Comparison of ENCODE assay signal across 8 cellular contexts in the genomic region with DNA sequence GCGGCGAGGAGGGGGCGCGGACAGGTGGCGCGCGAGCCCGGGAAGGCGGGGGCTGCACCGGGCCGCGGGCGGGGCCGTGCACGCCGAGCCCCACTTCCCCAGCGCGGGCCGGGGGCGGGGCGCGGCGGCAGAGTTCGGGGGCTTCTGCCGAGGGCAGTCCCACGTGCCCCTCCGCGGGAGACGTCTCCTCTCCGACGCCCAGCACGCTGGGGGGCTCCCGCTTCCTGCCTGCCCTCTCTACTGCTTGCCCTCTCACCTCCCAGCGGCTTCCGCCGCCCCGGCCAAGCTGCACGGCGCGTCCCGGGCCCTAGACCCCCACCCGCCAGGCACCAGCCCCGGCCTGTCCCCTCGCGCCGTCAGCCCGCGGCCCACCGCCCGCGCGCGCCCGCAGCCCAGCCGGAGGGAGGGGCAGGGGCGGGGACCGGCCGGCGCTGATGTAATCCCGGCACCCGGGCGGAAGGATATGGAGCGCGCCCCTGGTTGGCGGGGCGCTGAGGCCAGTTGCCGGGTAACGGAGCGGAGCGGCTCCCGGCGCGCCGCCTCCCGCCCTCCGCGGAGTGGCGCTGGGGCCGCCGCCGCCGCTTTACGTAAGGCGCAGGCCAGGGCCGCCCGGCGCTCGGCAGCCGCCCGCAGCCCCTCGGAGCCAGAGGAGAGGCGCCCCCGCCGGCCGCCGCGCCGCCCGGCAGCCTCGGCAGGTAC. TPM values are rescaled to one million over a fixed set of nuclear protein-coding genes. Genes with fewer than 3 reads are reported as not detected.
A peak's percentile ranks its signal among the peaks of the same experiment; 100 is the strongest.
DNase-seq lines count a peak whose midpoint lies in the region; ATAC-seq and TF ChIP-seq lines count a peak whose summit lies in the region.

A gene with protein sequence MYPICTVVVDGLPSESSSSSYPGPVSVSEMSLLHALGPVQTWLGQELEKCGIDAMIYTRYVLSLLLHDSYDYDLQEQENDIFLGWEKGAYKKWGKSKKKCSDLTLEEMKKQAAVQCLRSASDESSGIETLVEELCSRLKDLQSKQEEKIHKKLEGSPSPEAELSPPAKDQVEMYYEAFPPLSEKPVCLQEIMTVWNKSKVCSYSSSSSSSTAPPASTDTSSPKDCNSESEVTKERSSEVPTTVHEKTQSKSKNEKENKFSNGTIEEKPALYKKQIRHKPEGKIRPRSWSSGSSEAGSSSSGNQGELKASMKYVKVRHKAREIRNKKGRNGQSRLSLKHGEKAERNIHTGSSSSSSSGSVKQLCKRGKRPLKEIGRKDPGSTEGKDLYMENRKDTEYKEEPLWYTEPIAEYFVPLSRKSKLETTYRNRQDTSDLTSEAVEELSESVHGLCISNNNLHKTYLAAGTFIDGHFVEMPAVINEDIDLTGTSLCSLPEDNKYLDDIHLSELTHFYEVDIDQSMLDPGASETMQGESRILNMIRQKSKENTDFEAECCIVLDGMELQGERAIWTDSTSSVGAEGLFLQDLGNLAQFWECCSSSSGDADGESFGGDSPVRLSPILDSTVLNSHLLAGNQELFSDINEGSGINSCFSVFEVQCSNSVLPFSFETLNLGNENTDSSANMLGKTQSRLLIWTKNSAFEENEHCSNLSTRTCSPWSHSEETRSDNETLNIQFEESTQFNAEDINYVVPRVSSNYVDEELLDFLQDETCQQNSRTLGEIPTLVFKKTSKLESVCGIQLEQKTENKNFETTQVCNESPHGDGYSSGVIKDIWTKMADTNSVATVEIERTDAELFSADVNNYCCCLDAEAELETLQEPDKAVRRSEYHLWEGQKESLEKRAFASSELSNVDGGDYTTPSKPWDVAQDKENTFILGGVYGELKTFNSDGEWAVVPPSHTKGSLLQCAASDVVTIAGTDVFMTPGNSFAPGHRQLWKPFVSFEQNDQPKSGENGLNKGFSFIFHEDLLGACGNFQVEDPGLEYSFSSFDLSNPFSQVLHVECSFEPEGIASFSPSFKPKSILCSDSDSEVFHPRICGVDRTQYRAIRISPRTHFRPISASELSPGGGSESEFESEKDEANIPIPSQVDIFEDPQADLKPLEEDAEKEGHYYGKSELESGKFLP (N-terminal part only) (plus strand): TSS at position 581 of the 699 bp plus-strand sequence. CDS start 41,727 bp downstream, outside the sequence.

- peak within 1 kb of the TSS; percentile 86 for H3K4me3 Mint-ChIP-seq in activated naive CD4-positive, alpha-beta T cell treated with anti-CD3 and anti-CD28 coated beads, Interleukin-2, amount 50 U/mL, for 24 hours

- peak within 1 kb of the TSS; percentile 80 for H3K27ac ChIP-seq in osteoblast (ENCODE audit: low read depth, low read length)
- H3K27ac ChIP-seq in testis: peak within 1 kb of the TSS; percentile 98 to 99

- H3K27me3 Mint-ChIP-seq in activated naive CD4-positive, alpha-beta T cell treated with anti-CD3 and anti-CD28 coated beads, Interleukin-2, amount 50 U/mL, for 24 hours: no peaks in the 10 kb centered on the region

- peaks cover 60% of the 10 kb centered on the region for H3K4me1 Mint-ChIP-seq in activated naive CD4-positive, alpha-beta T cell treated with anti-CD3 and anti-CD28 coated beads, Interleukin-2, amount 50 U/mL, for 24 hours

- no peaks in the 10 kb centered on the region for H3K9me3 Mint-ChIP-seq in activated naive CD4-positive, alpha-beta T cell treated with anti-CD3 and anti-CD28 coated beads, Interleukin-2, amount 50 U/mL, for 24 hours

- peak within 1 kb of the TSS; percentile 98 for H3K4me3 ChIP-seq in GM08714 (ENCODE audit: low read length)
- peak within 1 kb of the TSS; percentile 94 for H3K4me3 ChIP-seq in osteoblast (ENCODE audit: insufficient read depth, low read length)
- H3K4me3 ChIP-seq in testis: peak within 1 kb of the TSS; percentile 99

- peaks cover 3% of the 10 kb centered on the region for H3K36me3 Mint-ChIP-seq in activated naive CD4-positive, alpha-beta T cell treated with anti-CD3 and anti-CD28 coated beads, Interleukin-2, amount 50 U/mL, for 24 hours

- H3K27ac Mint-ChIP-seq in activated naive CD4-positive, alpha-beta T cell treated with anti-CD3 and anti-CD28 coated beads, Interleukin-2, amount 50 U/mL, for 24 hours: peak within 1 kb of the TSS; percentile 84

- H3K9me3 ChIP-seq in osteoblast (ENCODE audit: low read depth, low read length) (no peaks in the 10 kb centered on the region), testis (no peaks in the 10 kb centered on the region)

- ATAC-seq in HG02571 (IDR thresholded peaks at IDR 0.05; ENCODE audit: unreplicated experiment): peak; percentile 68
- peak; percentile 80 for ATAC-seq in SK-N-SH treated with all-trans-retinoic acid at 6 μM for 48 hours

- intact Hi-C loops in testis (cut with DNase I; ENCODE audit: low total_unique reads): no loop called here

- WGBS in testis, 2 donors: 0 to 2% methylated on average over 24 to 66 of the region's 100 CpGs

- no peaks in the 10 kb centered on the region for H3K27me3 ChIP-seq in osteoblast (ENCODE audit: insufficient read depth, low read length)
- no peaks in the 10 kb centered on the region for H3K27me3 ChIP-seq in testis

- peak; percentile 82 for DNase-seq in NCI-H1092 (lab: John Stamatoyannopoulos, UW)
- peak; percentile 91 for DNase-seq in glomerular visceral epithelial cell (ENCODE audit: extremely low spot score)
- peak; percentile 100 for DNase-seq in osteoblast (ENCODE audit: insufficient read length, low spot score, missing footprints)
- DNase-seq in testis: peak; percentile 95

- peak within 1 kb of the TSS; percentile 76 for H2AFZ ChIP-seq in osteoblast (ENCODE audit: low read length)

- H3K36me3 ChIP-seq in osteoblast (ENCODE audit: insufficient read depth, low read length) (no peaks in the 10 kb centered on the region), testis (ENCODE audit: low read depth, missing control alignments) (no peaks in the 10 kb centered on the region)

- no peak for TF ChIP-seq POLR2A in testis (IDR thresholded peaks at IDR 0.05)

- peaks cover 28% of the 10 kb centered on the region for H4K20me1 ChIP-seq in osteoblast (ENCODE audit: insufficient read depth, low read length)

- H3K79me2 ChIP-seq in osteoblast (ENCODE audit: insufficient read depth, low read length): peaks cover 41% of the 10 kb centered on the region

- H3K4me2 ChIP-seq in osteoblast (ENCODE audit: insufficient read depth, low read length): peak within 1 kb of the TSS; percentile 99

- no peak for TF ChIP-seq CTCF in osteoblast (IDR thresholded peaks at IDR 0.05; ENCODE audit: extremely low read depth, low read depth, low read length)
- no peak for TF ChIP-seq CTCF in testis (IDR thresholded peaks at IDR 0.05)

- H3K4me1 ChIP-seq in osteoblast (ENCODE audit: insufficient read depth, low read length): peaks cover 8% of the 10 kb centered on the region
- H3K4me1 ChIP-seq in testis: peaks cover 30% of the 10 kb centered on the region

TF ChIP-seq in SK-N-SH treated with all-trans-retinoic acid at 6 μM for 48 hours, 23 proteins besides CTCF, POLR2A, EP300 and RAD21:
- no peak for TF ChIP-seq OSR1 (CRISPR knock-in tag; IDR thresholded peaks at IDR 0.05)
- TF ChIP-seq, protein P1, sequence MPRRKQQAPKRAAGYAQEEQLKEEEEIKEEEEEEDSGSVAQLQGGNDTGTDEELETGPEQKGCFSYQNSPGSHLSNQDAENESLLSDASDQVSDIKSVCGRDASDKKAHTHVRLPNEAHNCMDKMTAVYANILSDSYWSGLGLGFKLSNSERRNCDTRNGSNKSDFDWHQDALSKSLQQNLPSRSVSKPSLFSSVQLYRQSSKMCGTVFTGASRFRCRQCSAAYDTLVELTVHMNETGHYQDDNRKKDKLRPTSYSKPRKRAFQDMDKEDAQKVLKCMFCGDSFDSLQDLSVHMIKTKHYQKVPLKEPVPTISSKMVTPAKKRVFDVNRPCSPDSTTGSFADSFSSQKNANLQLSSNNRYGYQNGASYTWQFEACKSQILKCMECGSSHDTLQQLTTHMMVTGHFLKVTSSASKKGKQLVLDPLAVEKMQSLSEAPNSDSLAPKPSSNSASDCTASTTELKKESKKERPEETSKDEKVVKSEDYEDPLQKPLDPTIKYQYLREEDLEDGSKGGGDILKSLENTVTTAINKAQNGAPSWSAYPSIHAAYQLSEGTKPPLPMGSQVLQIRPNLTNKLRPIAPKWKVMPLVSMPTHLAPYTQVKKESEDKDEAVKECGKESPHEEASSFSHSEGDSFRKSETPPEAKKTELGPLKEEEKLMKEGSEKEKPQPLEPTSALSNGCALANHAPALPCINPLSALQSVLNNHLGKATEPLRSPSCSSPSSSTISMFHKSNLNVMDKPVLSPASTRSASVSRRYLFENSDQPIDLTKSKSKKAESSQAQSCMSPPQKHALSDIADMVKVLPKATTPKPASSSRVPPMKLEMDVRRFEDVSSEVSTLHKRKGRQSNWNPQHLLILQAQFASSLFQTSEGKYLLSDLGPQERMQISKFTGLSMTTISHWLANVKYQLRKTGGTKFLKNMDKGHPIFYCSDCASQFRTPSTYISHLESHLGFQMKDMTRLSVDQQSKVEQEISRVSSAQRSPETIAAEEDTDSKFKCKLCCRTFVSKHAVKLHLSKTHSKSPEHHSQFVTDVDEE (CRISPR knock-in tag; IDR thresholded peaks at IDR 0.05): peak; percentile 70
- no peak for TF ChIP-seq PPARA (CRISPR knock-in tag; IDR thresholded peaks at IDR 0.05; ENCODE audit: borderline replicate concordance)
- TF ChIP-seq, protein P2, sequence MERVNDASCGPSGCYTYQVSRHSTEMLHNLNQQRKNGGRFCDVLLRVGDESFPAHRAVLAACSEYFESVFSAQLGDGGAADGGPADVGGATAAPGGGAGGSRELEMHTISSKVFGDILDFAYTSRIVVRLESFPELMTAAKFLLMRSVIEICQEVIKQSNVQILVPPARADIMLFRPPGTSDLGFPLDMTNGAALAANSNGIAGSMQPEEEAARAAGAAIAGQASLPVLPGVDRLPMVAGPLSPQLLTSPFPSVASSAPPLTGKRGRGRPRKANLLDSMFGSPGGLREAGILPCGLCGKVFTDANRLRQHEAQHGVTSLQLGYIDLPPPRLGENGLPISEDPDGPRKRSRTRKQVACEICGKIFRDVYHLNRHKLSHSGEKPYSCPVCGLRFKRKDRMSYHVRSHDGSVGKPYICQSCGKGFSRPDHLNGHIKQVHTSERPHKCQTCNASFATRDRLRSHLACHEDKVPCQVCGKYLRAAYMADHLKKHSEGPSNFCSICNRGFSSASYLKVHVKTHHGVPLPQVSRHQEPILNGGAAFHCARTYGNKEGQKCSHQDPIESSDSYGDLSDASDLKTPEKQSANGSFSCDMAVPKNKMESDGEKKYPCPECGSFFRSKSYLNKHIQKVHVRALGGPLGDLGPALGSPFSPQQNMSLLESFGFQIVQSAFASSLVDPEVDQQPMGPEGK (CRISPR knock-in tag; IDR thresholded peaks at IDR 0.05; ENCODE audit: borderline replicate concordance): no peak
- TF ChIP-seq ZNF8 (CRISPR knock-in tag; IDR thresholded peaks at IDR 0.05): no peak
TF ChIP-seq in SK-N-SH treated with all-trans-retinoic acid at 6 μM for 48 hours: peak in this region for 1.

RNA-seq across cellular contexts. Expression of the gene that starts here (rescaled TPM):
- total RNA-seq in osteoblast (23.9 and 25.0 TPM in 2 replicates), testis (10 to 100 TPM; 47.9 to 48.0 TPM)
- 22.7 TPM for polyA plus RNA-seq in testis (ENCODE audit: insufficient read depth, low read depth, low replicate concordance)

Comparison
In these comparisons a context has a peak if more than half of its experiments do, and no peak if none do; other contexts are left out.
1. Peak in every context shown above with its lines: DNase-seq, ATAC-seq, H3K4me3 ChIP-seq and H3K27ac ChIP-seq.